8 cellular contexts compared by ENCODE assay signal in genomic region chr18:79678665-79679551, GRCh38. TPM values are rescaled to one million over a fixed set of nuclear protein-coding genes. Genes with fewer than 3 reads are reported as not detected.
DNase-seq lines count a peak whose midpoint lies in the region; ATAC-seq and TF ChIP-seq lines count a peak whose summit lies in the region.

No MANE protein-coding gene starts in this region.

- ATAC-seq in GM18505 (IDR thresholded peaks at IDR 0.05; ENCODE audit: unreplicated experiment) (peak; percentile 92), HG02970 (IDR thresholded peaks at IDR 0.05; ENCODE audit: low FRiP score, unreplicated experiment) (peak; percentile 95)

- H3K4me1 ChIP-seq in ascending aorta (peaks cover 2 to 18% of the 10 kb centered on the region in 2 donors), right atrium auricular region (peaks cover 0 to 46% of the 10 kb centered on the region in 2 donors), prostate gland (replicated peaks) (peaks cover 11% of the 10 kb centered on the region), urinary bladder (ENCODE audit: insufficient read depth) (peaks cover 2% of the 10 kb centered on the region)

- peaks cover 0 to 14% of the 10 kb centered on the region in 2 donors for H3K36me3 ChIP-seq in ascending aorta
- H3K36me3 ChIP-seq in right atrium auricular region = peaks cover 5% of the 10 kb centered on the region
- no peaks in the 10 kb centered on the region for H3K36me3 ChIP-seq in prostate gland
- no peaks in the 10 kb centered on the region for H3K36me3 ChIP-seq in urinary bladder (ENCODE audit: insufficient read depth)

- peak overlapping the region; percentile 96 for H3K4me3 Mint-ChIP-seq in T-helper 2 cell treated with Interferon-gamma antibody and Interleukin-4, amounts not matched to agents 5 μg/mL and 100 μg/mL, for 36 hours

- WGBS in prostate gland = under 1% methylated on average over 68 of the region's 77 CpGs
- WGBS in urinary bladder = 1% methylated on average over 77 of the region's 77 CpGs

- no peaks in the 10 kb centered on the region for H3K27me3 ChIP-seq in ascending aorta
- no peaks in the 10 kb centered on the region for H3K27me3 ChIP-seq in right atrium auricular region
- H3K27me3 ChIP-seq in prostate gland (replicated peaks; ENCODE audit: insufficient read depth) = no peaks in the 10 kb centered on the region

- H3K36me3 Mint-ChIP-seq in T-helper 2 cell treated with Interferon-gamma antibody and Interleukin-4, amounts not matched to agents 5 μg/mL and 100 μg/mL, for 36 hours (ENCODE audit: low read depth) = peaks cover 28% of the 10 kb centered on the region

- H3K27ac Mint-ChIP-seq in T-helper 2 cell treated with Interferon-gamma antibody and Interleukin-4, amounts not matched to agents 5 μg/mL and 100 μg/mL, for 36 hours = peak overlapping the region; percentile 99

- peak; percentile 91 for DNase-seq in NCI-H187 treated with DMSO at 0.1 percent for 48 hours (lab: John Stamatoyannopoulos, UW)
- peak; percentile 99 for DNase-seq in T-helper 2 cell treated with Interferon-gamma antibody and Interleukin-4, amounts not matched to agents 5 μg/mL and 100 μg/mL, for 36 hours (ENCODE audit: low spot score)
- DNase-seq in ascending aorta (ENCODE audit: low spot score in 2 of 2) = peak; percentile 96 to 99
- peak; percentile 99 for DNase-seq in right atrium auricular region (ENCODE audit: low spot score)
- DNase-seq in prostate gland (ENCODE audit: low spot score) = peak; percentile 99

- H3K9me3 ChIP-seq in ascending aorta = no peaks in the 10 kb centered on the region
- no peaks in the 10 kb centered on the region for H3K9me3 ChIP-seq in right atrium auricular region
- no peaks in the 10 kb centered on the region for H3K9me3 ChIP-seq in prostate gland

- TF ChIP-seq CTCF in ascending aorta (IDR thresholded peaks at IDR 0.05) = no peak
- no peak for TF ChIP-seq CTCF in right atrium auricular region (IDR thresholded peaks at IDR 0.05)
- peak in 2 of 4 experiments; percentile 11 to 16 for TF ChIP-seq CTCF in prostate gland (IDR thresholded peaks at IDR 0.05)

- no peaks in the 10 kb centered on the region for H3K27me3 Mint-ChIP-seq in T-helper 2 cell treated with Interferon-gamma antibody and Interleukin-4, amounts not matched to agents 5 μg/mL and 100 μg/mL, for 36 hours (ENCODE audit: low read depth)

- H3K27ac ChIP-seq in ascending aorta (peak overlapping the region; percentile 98 to 100), right atrium auricular region (peak overlapping the region; percentile 99), prostate gland (peak overlapping the region; percentile 98 to 99), urinary bladder (ENCODE audit: low read depth) (peak overlapping the region; percentile 96)

- H3K4me3 ChIP-seq in ascending aorta (peak overlapping the region; percentile 92 to 99), right atrium auricular region (peak overlapping the region; percentile 65 to 92), prostate gland (peak overlapping the region; percentile 69 to 88), urinary bladder (ENCODE audit: low read depth, low read length) (peak overlapping the region; percentile 98)

- intact Hi-C loops in ascending aorta (cut with DNase I) = loop anchor here (1.0 to 5.0 kb wide), 6 partner anchors 90 to 610 kb away; partner anchors contain the start of genes ADNP2, ATP9B, NFATC1 and RBFA
- intact Hi-C loops in prostate gland (cut with DNase I) = loop anchor here (5.0 to 10.0 kb wide), 2 partner anchors 353 to 614 kb away; partner anchors contain the start of genes ATP9B and RBFA

- peak; percentile 78 for TF ChIP-seq POLR2A in GM18505 (IDR thresholded peaks at IDR 0.05; ENCODE audit: borderline replicate concordance, extremely low read depth, insufficient read depth, insufficient read length)
- peak; percentile 85 for TF ChIP-seq POLR2A in prostate gland (IDR thresholded peaks at IDR 0.05)

- peaks cover 51% of the 10 kb centered on the region for H3K4me1 Mint-ChIP-seq in T-helper 2 cell treated with Interferon-gamma antibody and Interleukin-4, amounts not matched to agents 5 μg/mL and 100 μg/mL, for 36 hours (ENCODE audit: low read depth)

- no peaks in the 10 kb centered on the region for H3K9me3 Mint-ChIP-seq in T-helper 2 cell treated with Interferon-gamma antibody and Interleukin-4, amounts not matched to agents 5 μg/mL and 100 μg/mL, for 36 hours

RNA-seq across cellular contexts. Expression of gene CTDP1, which starts 0.7 kb away (rescaled TPM):
- total RNA-seq in ascending aorta (31.7 TPM), right atrium auricular region (1 to 10 TPM; 6.3 to 9.2 TPM), prostate gland (10 to 100 TPM; 23.0 to 33.6 TPM), urinary bladder (10.1 TPM)
- polyA plus RNA-seq in urinary bladder = 16.0 TPM

Comparison
In these comparisons a context has a peak if more than half of its experiments do, and no peak if none do; other contexts are left out.
1. Peak in every context shown above with its lines: DNase-seq, ATAC-seq, H3K4me3 ChIP-seq and H3K27ac ChIP-seq.